In the genomic region with DNA sequence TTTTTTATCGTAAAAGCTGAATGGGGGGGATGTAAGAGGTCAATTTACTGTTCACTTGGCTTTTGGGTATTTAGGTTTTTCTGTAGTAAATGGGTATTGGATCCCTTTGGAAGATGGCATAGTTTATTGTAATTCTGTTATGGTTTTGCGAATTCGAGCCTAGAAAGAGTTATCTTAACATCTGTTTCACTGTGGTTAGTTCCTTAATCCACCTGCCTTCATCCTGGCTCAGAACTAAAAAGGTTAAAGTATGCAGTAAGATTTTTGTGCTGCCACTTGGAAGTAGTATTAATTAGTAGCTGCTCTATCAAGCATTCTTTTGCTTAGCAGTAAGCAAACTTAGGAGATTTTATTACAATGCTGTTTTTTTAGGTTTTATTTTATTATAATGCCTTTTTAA, we compare ENCODE assay signal across 16 cellular contexts.
"Had no signal": no experiment of that assay in that cellular context is flagged by ENCODE, and none has a peak within 500 bp of the region (broad histone marks: within the 10 kb centered on the region; RNA-seq: fewer than 3 reads in every experiment).

No MANE protein-coding gene starts in this region.

- H3K27ac ChIP-seq: colonic mucosa, epithelial cell of prostate, gastrocnemius medialis, lower lobe of right lung, parathyroid adenoma, right atrium auricular region, stomach, thyroid gland had no signal

- H3K9me3 ChIP-seq: colonic mucosa, gastrocnemius medialis, thyroid gland had no signal

- H3K27me3 ChIP-seq: colonic mucosa, gastrocnemius medialis, right atrium auricular region, stomach, thyroid gland had no signal

- H3K4me1 ChIP-seq: colonic mucosa, lower lobe of right lung, parathyroid adenoma, right atrium auricular region had no signal

- H2AFZ ChIP-seq: parathyroid adenoma had no signal

- DNase-seq: colonic mucosa; effector CD8-positive, alpha-beta T cell; endodermal cell; gastrocnemius medialis; head of caudate nucleus; left ventricle myocardium superior; lower lobe of right lung; naive B cell; stimulated activated CD4-positive, alpha-beta T cell treated with anti-CD3 and anti-CD28 coated beads, Interleukin-2, amount 100 ng/mL, for 24 hours; stimulated activated CD4-positive, alpha-beta T cell treated with anti-CD3 and anti-CD28 coated beads, Interleukin-4, amount 100 ng/mL, for 24 hours; stimulated activated naive CD4-positive, alpha-beta T cell treated with Interleukin-2 at 50 U/mL for 16 hours; stomach; thyroid gland had no signal

- H3K36me3 ChIP-seq: colonic mucosa, gastrocnemius medialis, lower lobe of right lung, right atrium auricular region, thyroid gland had no signal

- H3K4me3 ChIP-seq: colonic mucosa, gastrocnemius medialis, lower lobe of right lung, right atrium auricular region, stomach, thyroid gland had no signal
